ENCODE assay signal across 29 cellular contexts in genomic region chr17:36209575-36209974, GRCh38. TPM values are rescaled to one million over a fixed set of nuclear protein-coding genes. Genes with fewer than 3 reads are reported as not detected.
"Had no signal": no experiment of that assay in that cellular context is flagged by ENCODE, and none has a peak within 500 bp of the region (broad histone marks: within the 10 kb centered on the region; RNA-seq: fewer than 3 reads in every experiment).

No MANE protein-coding gene starts in this region.

- H3K9me3 ChIP-seq: ascending aorta, esophagus muscularis mucosa, heart left ventricle, left lung, lower lobe of right lung, ovary, right lobe of liver, stomach, thyroid gland, upper lobe of left lung, vagina had no signal

- ATAC-seq: foreskin keratinocyte, heart left ventricle, left lung, lower lobe of right lung, right lobe of liver had no signal

- DNase-seq: activated CD4-positive, alpha-beta T cell treated with anti-CD3 and anti-CD28 coated beads for 4 hours; activated CD4-positive, alpha-beta T cell treated with anti-CD3 and anti-CD28 coated beads, Interleukin-2, amount 50 U/mL, for 4 hours; activated CD4-positive, CD25-positive, alpha-beta regulatory T cell; activated effector memory CD4-positive, alpha-beta T cell treated with Interleukin-2 at 50 U/mL for 16 hours; activated naive CD4-positive, alpha-beta T cell treated with anti-CD3 and anti-CD28 coated beads for 36 hours; activated naive CD8-positive, alpha-beta T cell treated with anti-CD3 and anti-CD28 coated beads, Interleukin-2, amount 10 ng/mL, durations not matched to agents 7 days and 5 days; foreskin keratinocyte; heart left ventricle; kidney glomerular epithelial cell; left lung; lower lobe of right lung; mesenchymal stem cell; nephron progenitor cell; ovary; right lobe of liver; stimulated activated CD4-positive, alpha-beta T cell treated with anti-CD3 and anti-CD28 coated beads, Interleukin-2, amount 100 ng/mL, for 48 hours; stomach; thyroid gland; upper lobe of left lung had no signal

- H3K4me1 ChIP-seq: ascending aorta, esophagus muscularis mucosa, foreskin keratinocyte, right lobe of liver, thyroid gland, vagina had no signal

- H3K36me3 Mint-ChIP-seq: activated naive CD8-positive, alpha-beta T cell treated with anti-CD3 and anti-CD28 coated beads, Interleukin-2, amount 10 ng/mL, durations not matched to agents 7 days and 5 days; brain had no signal

- H3K27ac ChIP-seq: ascending aorta, cardiac muscle cell, coronary artery, esophagus muscularis mucosa, foreskin keratinocyte, lower lobe of right lung, ovary, right lobe of liver, stomach, thyroid gland, vagina had no signal

- H3K9me3 Mint-ChIP-seq: activated naive CD4-positive, alpha-beta T cell treated with anti-CD3 and anti-CD28 coated beads for 36 hours; activated naive CD8-positive, alpha-beta T cell treated with anti-CD3 and anti-CD28 coated beads, Interleukin-2, amount 10 ng/mL, durations not matched to agents 7 days and 5 days; brain; nephron progenitor cell had no signal

- H3K27ac Mint-ChIP-seq: activated naive CD4-positive, alpha-beta T cell treated with anti-CD3 and anti-CD28 coated beads for 36 hours; activated naive CD8-positive, alpha-beta T cell treated with anti-CD3 and anti-CD28 coated beads, Interleukin-2, amount 10 ng/mL, durations not matched to agents 7 days and 5 days; brain; nephron progenitor cell; progenitor cell of endocrine pancreas had no signal

- H3K4me3 ChIP-seq: ascending aorta, cardiac muscle cell, coronary artery, esophagus muscularis mucosa, heart left ventricle, left lung, lower lobe of right lung, ovary, right lobe of liver, stomach, thyroid gland, upper lobe of left lung, vagina had no signal

- H3K36me3 ChIP-seq: ascending aorta, cardiac muscle cell, esophagus muscularis mucosa, heart left ventricle, left lung, lower lobe of right lung, ovary, right lobe of liver, stomach, thyroid gland, upper lobe of left lung, vagina had no signal

- H3K4me3 Mint-ChIP-seq: activated naive CD4-positive, alpha-beta T cell treated with anti-CD3 and anti-CD28 coated beads for 36 hours; activated naive CD8-positive, alpha-beta T cell treated with anti-CD3 and anti-CD28 coated beads, Interleukin-2, amount 10 ng/mL, durations not matched to agents 7 days and 5 days; brain; nephron progenitor cell had no signal

- H3K4me1 Mint-ChIP-seq: brain had no signal

- H3K27me3 ChIP-seq: ascending aorta, cardiac muscle cell, foreskin keratinocyte, ovary, right lobe of liver, thyroid gland, upper lobe of left lung, vagina had no signal

RNA-seq across cellular contexts. Expression of gene CCL4L2, which starts 1.3 kb away (rescaled TPM):
- total RNA-seq: ascending aorta, cardiac muscle cell, foreskin keratinocyte, progenitor cell of endocrine pancreas, renal cortical epithelial cell had no signal

RNA-seq across cellular contexts. Expression of gene CCL3L1, which starts 13.0 kb away (rescaled TPM):
- total RNA-seq: ascending aorta, cardiac muscle cell, esophagus muscularis mucosa, foreskin keratinocyte, renal cortical epithelial cell, thyroid gland, vagina had no signal

RNA-seq across cellular contexts. Expression of gene TBC1D3B, which starts 33.1 kb away (rescaled TPM):
- total RNA-seq: ascending aorta, skeletal muscle tissue had no signal

RNA-seq across cellular contexts. Expression of gene TBC1D3I, which starts 54.8 kb away (rescaled TPM):
- total RNA-seq: ascending aorta, cardiac muscle cell, cerebellum, foreskin keratinocyte had no signal
